ENCODE assay signal across 8 cellular contexts in the genomic region with DNA sequence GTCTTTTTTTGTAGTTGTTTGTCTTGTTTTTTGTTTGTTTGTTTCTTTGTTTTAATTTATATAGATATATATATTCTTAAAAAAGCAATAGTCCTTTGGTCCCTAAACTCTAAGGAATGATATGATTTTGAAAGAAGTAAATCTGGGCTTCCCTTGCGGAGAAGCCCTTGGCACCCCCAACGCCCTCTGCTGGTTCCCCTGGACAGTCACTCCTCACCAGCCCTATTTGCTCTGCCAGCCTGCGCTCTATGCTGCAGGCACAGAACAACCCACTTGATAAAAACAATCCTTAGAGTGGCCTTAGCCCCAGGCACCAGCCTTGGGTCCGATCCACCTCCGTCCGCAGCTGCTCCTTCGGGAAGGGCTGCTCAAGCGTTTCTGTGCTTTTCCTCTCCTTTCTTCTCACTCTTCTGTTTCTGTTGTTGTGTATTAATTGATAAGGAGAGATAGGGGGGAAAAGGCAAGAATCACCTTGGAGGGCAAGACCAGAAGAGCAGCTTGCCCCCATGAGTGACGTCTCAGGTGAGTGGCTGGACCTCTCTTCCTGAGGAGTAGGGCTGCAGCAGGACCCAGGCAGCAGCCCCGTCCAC. TPM values are rescaled to one million over a fixed set of nuclear protein-coding genes. Genes with fewer than 3 reads are reported as not detected.
DNase-seq lines count a peak whose midpoint lies in the region; ATAC-seq lines count a peak whose summit lies in the region.

No MANE protein-coding gene starts in this region.

- H3K9me3 Mint-ChIP-seq in activated T-cell treated with anti-CD3 and anti-CD28 coated beads, Interleukin-2, amount 50 U/mL, for 72 hours = no peaks in the 10 kb centered on the region

- ATAC-seq in activated T-cell treated with anti-CD3 and anti-CD28 coated beads, Interleukin-2, amount 50 U/mL, for 72 hours (replicated peaks in 1 of 2) = peak; percentile 60
- ATAC-seq in HG03045 (IDR thresholded peaks at IDR 0.05; ENCODE audit: unreplicated experiment) = no peak

- no peaks in the 10 kb centered on the region for H3K27me3 Mint-ChIP-seq in activated T-cell treated with anti-CD3 and anti-CD28 coated beads, Interleukin-2, amount 50 U/mL, for 72 hours (ENCODE audit: low read depth)

- H3K4me3 Mint-ChIP-seq in activated T-cell treated with anti-CD3 and anti-CD28 coated beads, Interleukin-2, amount 50 U/mL, for 72 hours = no peak overlapping the region

- H3K4me1 Mint-ChIP-seq in activated T-cell treated with anti-CD3 and anti-CD28 coated beads, Interleukin-2, amount 50 U/mL, for 72 hours (ENCODE audit: low read depth) = peaks cover 6% of the 10 kb centered on the region

- DNase-seq in NCI-H1694 treated with DMSO at 0.1 percent for 48 hours (lab: John Stamatoyannopoulos, UW) (peak; percentile 5), NCI-H1694 (lab: John Stamatoyannopoulos, UW) (no peak), NOMO-1 treated with dmso at 0.1 percent for 144 hours (lab: John Stamatoyannopoulos, UW; ENCODE audit: unreplicated experiment) (peak; percentile 13), germinal center (ENCODE audit: low spot score) (peak; percentile 55), NCI-H446 treated with DMSO at 0.1 percent for 48 hours (lab: John Stamatoyannopoulos, UW) (no peak)
- peak; percentile 41 to 49 for DNase-seq in activated T-cell treated with anti-CD3 and anti-CD28 coated beads, Interleukin-2, amount 50 U/mL, for 72 hours
- DNase-seq in stimulated activated CD4-positive, alpha-beta T cell treated with anti-CD3 and anti-CD28 coated beads, Interleukin-1b, Interleukin-23, amount 100 ng/mL, for 4 hours (ENCODE audit: low read depth in 2 of 2) = peak; percentile 42 to 50

- no peak overlapping the region for H3K27ac Mint-ChIP-seq in activated T-cell treated with anti-CD3 and anti-CD28 coated beads, Interleukin-2, amount 50 U/mL, for 72 hours

- no peaks in the 10 kb centered on the region for H3K36me3 Mint-ChIP-seq in activated T-cell treated with anti-CD3 and anti-CD28 coated beads, Interleukin-2, amount 50 U/mL, for 72 hours (ENCODE audit: insufficient read depth in 2 of 2)

RNA-seq across cellular contexts. Expression of a gene that starts 13.7 kb away (rescaled TPM):
- total RNA-seq in activated T-cell treated with anti-CD3 and anti-CD28 coated beads, Interleukin-2, amount 50 U/mL, for 72 hours = 100 to 1,000 TPM; 108 to 132 TPM

RNA-seq across cellular contexts. Expression of a gene that starts 33.9 kb away (rescaled TPM):
- under 1 TPM; 0.58 to 0.65 TPM for total RNA-seq in activated T-cell treated with anti-CD3 and anti-CD28 coated beads, Interleukin-2, amount 50 U/mL, for 72 hours

RNA-seq across cellular contexts. Expression of a gene that starts 55.0 kb away (rescaled TPM):
- total RNA-seq in activated T-cell treated with anti-CD3 and anti-CD28 coated beads, Interleukin-2, amount 50 U/mL, for 72 hours = 1,000 to 10,000 TPM; 1,066 to 1,119 TPM

Comparison
In these comparisons a context has a peak if more than half of its experiments do, and no peak if none do; other contexts are left out.
1. DNase-seq: peak in NCI-H1694 treated with DMSO at 0.1 percent for 48 hours (single experiment), NOMO-1 treated with dmso at 0.1 percent for 144 hours (single experiment), activated T-cell treated with anti-CD3 and anti-CD28 coated beads, Interleukin-2, amount 50 U/mL, for 72 hours (2 of 2), germinal center (single experiment) and stimulated activated CD4-positive, alpha-beta T cell treated with anti-CD3 and anti-CD28 coated beads, Interleukin-1b, Interleukin-23, amount 100 ng/mL, for 4 hours (2 of 2); none in NCI-H1694 (single experiment) and NCI-H446 treated with DMSO at 0.1 percent for 48 hours (single experiment).